Comparison of ENCODE assay signal across 1 cellular context in genomic region chr1:151165281-151165737, GRCh38.
TF ChIP-seq lines count a peak whose summit lies in the region.

No MANE protein-coding gene starts in this region.

TF ChIP-seq in GM12878, 131 proteins besides CTCF, POLR2A, EP300 and RAD21 (continued from another document):
- TF ChIP-seq ELK1 (IDR thresholded peaks at IDR 0.05; ENCODE audit: low read depth, low read length) (no peak), BCL3 (IDR thresholded peaks at IDR 0.05; ENCODE audit: borderline replicate concordance, insufficient read depth, low read depth, low read length, poor library complexity, severe bottlenecking) (no peak), SIN3A (IDR thresholded peaks at IDR 0.05; ENCODE audit: low read depth, low read length) (0 out of 2 replicates have a peak, but pooled peaks have one; percentile 18), EGR1 (IDR thresholded peaks at IDR 0.05; ENCODE audit: borderline replicate concordance in 1 of 2, low read depth in 2 of 2, low read length in 2 of 2) (no peak), IRF5 (IDR thresholded peaks at IDR 0.05; ENCODE audit: borderline replicate concordance) (no peak), FOS (IDR thresholded peaks at IDR 0.05; ENCODE audit: borderline replicate concordance, extremely low read depth, insufficient read length) (no peak), NR2F1 (conservative IDR thresholded peaks at IDR 0.05) (peak; percentile 97), TCF12 (IDR thresholded peaks at IDR 0.05; ENCODE audit: low read depth, low read length) (no peak), GATAD2B (conservative IDR thresholded peaks at IDR 0.05; ENCODE audit: low read depth) (no peak), PKNOX1 (IDR thresholded peaks at IDR 0.05) (no peak), HDAC6 (IDR thresholded peaks at IDR 0.05; ENCODE audit: unreplicated experiment) (no peak), TARDBP (IDR thresholded peaks at IDR 0.05; ENCODE audit: borderline replicate concordance) (no peak), SREBF1 (IDR thresholded peaks at IDR 0.05; ENCODE audit: low read length) (peak; percentile 30; the same call in 1 of the 2 replicates), IRF4 (IDR thresholded peaks at IDR 0.05; ENCODE audit: low read depth, low read length) (no peak), USF2 (IDR thresholded peaks at IDR 0.05; ENCODE audit: borderline replicate concordance, low read depth, low read length) (no peak), BMI1 (IDR thresholded peaks at IDR 0.05; ENCODE audit: borderline replicate concordance) (no peak), IKZF1 (conservative IDR thresholded peaks at IDR 0.05) (no peak), SUPT20H (IDR thresholded peaks at IDR 0.05; ENCODE audit: borderline replicate concordance, control insufficient read depth, low read depth, low read length) (no peak), SMARCA5 (IDR thresholded peaks at IDR 0.05) (no peak), YY1 (IDR thresholded peaks at IDR 0.05; ENCODE audit: low read depth, low read length) (no peak), SREBF2 (IDR thresholded peaks at IDR 0.05; ENCODE audit: low read length) (no peak), SPI1 (IDR thresholded peaks at IDR 0.05; ENCODE audit: borderline replicate concordance, insufficient read depth, low read depth, low read length) (no peak)
